In genomic region chr17:40287494-40288369, GRCh38 we compare ENCODE assay signal across 8 cellular contexts. TPM values are rescaled to one million over a fixed set of nuclear protein-coding genes. Genes with fewer than 3 reads are reported as not detected.
DNase-seq lines count a peak whose midpoint lies in the region; ATAC-seq and TF ChIP-seq lines count a peak whose summit lies in the region.

TSS of gene CDC6 (plus strand) at chr17:40287879. CDS start at chr17:40289421, 1,542 bp downstream.

- H3K4me1 Mint-ChIP-seq in chondrocyte (ENCODE audit: low read depth), result peaks cover 57% of the 10 kb centered on the region

- no peaks in the 10 kb centered on the region for H3K36me3 Mint-ChIP-seq in chondrocyte (ENCODE audit: low read depth)

- H3K4me3 Mint-ChIP-seq in chondrocyte (ENCODE audit: unreplicated experiment), result peak within 1 kb of the TSS; percentile 94

- no peaks in the 10 kb centered on the region for H3K9me3 Mint-ChIP-seq in chondrocyte (ENCODE audit: low read depth)

- DNase-seq in AG20443 (ENCODE audit: low spot score) (peak; percentile 96), NCI-H510A (lab: John Stamatoyannopoulos, UW) (peak; percentile 99), chondrocyte (ENCODE audit: low spot score) (peak; percentile 98), kidney glomerular epithelial cell (lab: John Stamatoyannopoulos, UW) (peak; percentile 99)
- peak; percentile 97 for DNase-seq in activated CD4-positive, alpha-beta T cell treated with anti-CD3 and anti-CD28 coated beads for 1 hour
- DNase-seq in stimulated activated CD4-positive, alpha-beta T cell treated with anti-CD3 and anti-CD28 coated beads, Interleukin-1b, Interleukin-23, amount 100 ng/mL, for 1 hour (ENCODE audit: low read depth in 2 of 2), result peak; percentile 89 to 94

- no peak for TF ChIP-seq CTCF in chondrocyte (IDR thresholded peaks at IDR 0.05)

- TF ChIP-seq POLR2A in GM19099 (IDR thresholded peaks at IDR 0.05; ENCODE audit: extremely low read depth, insufficient read length, low read depth), result peak; percentile 88

- ATAC-seq in HG03432 (IDR thresholded peaks at IDR 0.05; ENCODE audit: unreplicated experiment), result peak; percentile 91

- peak within 1 kb of the TSS; percentile 96 for H3K27ac Mint-ChIP-seq in chondrocyte (ENCODE audit: unreplicated experiment)

- H3K27me3 Mint-ChIP-seq in chondrocyte (ENCODE audit: low read depth), result no peaks in the 10 kb centered on the region

RNA-seq across cellular contexts. Expression of gene CDC6, which starts in this region (rescaled TPM):
- total RNA-seq in chondrocyte, result 8.5 to 33.1 TPM (median 9.9 TPM) in 3 replicates

Comparison
In these comparisons a context has a peak if more than half of its experiments do, and no peak if none do; other contexts are left out.
1. Peak in every context shown above with its lines: DNase-seq and ATAC-seq.